ENCODE assay signal across 9 cellular contexts in genomic region chr1:177959793-177960515, GRCh38. TPM values are rescaled to one million over a fixed set of nuclear protein-coding genes. Genes with fewer than 3 reads are reported as not detected.
A peak's percentile ranks its signal among the peaks of the same experiment; 100 is the strongest.
DNase-seq lines count a peak whose midpoint lies in the region; TF ChIP-seq lines count a peak whose summit lies in the region.
"Had no signal": no experiment of that assay in that cellular context is flagged by ENCODE, and none has a peak within 500 bp of the region (broad histone marks: within the 10 kb centered on the region; RNA-seq: fewer than 3 reads in every experiment).

No MANE protein-coding gene starts in this region.

- peak; percentile 89 for TF ChIP-seq RAD21 in neural cell (conservative IDR thresholded peaks at IDR 0.05)

- peak; percentile 70 for DNase-seq in ELR (ENCODE audit: low read depth)
- DNase-seq in NCI-H2227 treated with DMSO at 0.1 percent for 48 hours (lab: John Stamatoyannopoulos, UW): peak; percentile 12
- DNase-seq in cerebellum (ENCODE audit: low spot score): peak; percentile 6
- DNase-seq in ovary: no peak
- no peak for DNase-seq in KG1 (lab: John Stamatoyannopoulos, UW)
- no peak for DNase-seq in CD1c-positive myeloid dendritic cell (ENCODE audit: extremely low spot score)
- no peak for DNase-seq in testis
- DNase-seq: activated CD8-positive, alpha-beta memory T cell treated with anti-CD3 and anti-CD28 coated beads, Interleukin-2, amount 50 U/mL, for 48 hours had no signal

- H3K4me3 ChIP-seq in neural cell (ENCODE audit: low read length) (no peak overlapping the region), ovary (no peak overlapping the region), testis (no peak overlapping the region)

- no peaks in the 10 kb centered on the region for H3K9me3 ChIP-seq in neural cell (ENCODE audit: low read length)
- H3K9me3 ChIP-seq in ovary: no peaks in the 10 kb centered on the region
- H3K9me3 ChIP-seq in testis: no peaks in the 10 kb centered on the region

- intact Hi-C loops in ovary (cut with DNase I): loop anchor here in 1 of 4 donors (10.0 kb wide), 1 partner anchor 325 kb away; no protein-coding TSS in a partner anchor
- intact Hi-C loops in testis (cut with DNase I; ENCODE audit: low total_unique reads): no loop called here

- whole genome bisulfite sequencing in ovary, 3 donors: 59 to 70% (median 60%) methylated on average over 5 of the region's 5 CpGs
- 55 to 57% methylated on average over 5 of the region's 5 CpGs for WGBS in testis, 2 donors

- H2AFZ ChIP-seq in neural cell (ENCODE audit: low read depth, low read length): peak overlapping the region; percentile 9

- H3K9ac ChIP-seq in neural cell (ENCODE audit: low read length): no peak overlapping the region

- H3K27me3 ChIP-seq in neural cell (ENCODE audit: insufficient read depth, low read depth, low read length) (no peaks in the 10 kb centered on the region), ovary (no peaks in the 10 kb centered on the region), testis (no peaks in the 10 kb centered on the region)

- H3K36me3 ChIP-seq in neural cell (ENCODE audit: insufficient read depth, low read length): no peaks in the 10 kb centered on the region
- H3K36me3 ChIP-seq in ovary: no peaks in the 10 kb centered on the region
- no peaks in the 10 kb centered on the region for H3K36me3 ChIP-seq in testis (ENCODE audit: low read depth, missing control alignments)

- no peak overlapping the region for H3K27ac ChIP-seq in neural cell (ENCODE audit: low read length)
- no peak overlapping the region for H3K27ac ChIP-seq in ovary
- no peak overlapping the region for H3K27ac ChIP-seq in testis

- TF ChIP-seq CTCF in neural cell (IDR thresholded peaks at IDR 0.05; ENCODE audit: poor library complexity, severe bottlenecking) (peak; percentile 85), ovary (IDR thresholded peaks at IDR 0.05) (no peak), testis (IDR thresholded peaks at IDR 0.05) (peak in 1 of 3 experiments; percentile 26)

- H3K9me2 ChIP-seq in neural cell (ENCODE audit: insufficient read depth, low read length): no peaks in the 10 kb centered on the region

- no peak overlapping the region for H3K4me2 ChIP-seq in neural cell (ENCODE audit: low read length)

- H3K4me1 ChIP-seq in ovary (ENCODE audit: insufficient read depth): no peaks in the 10 kb centered on the region
- no peaks in the 10 kb centered on the region for H3K4me1 ChIP-seq in testis

- no peak for TF ChIP-seq EP300 in neural cell (conservative IDR thresholded peaks at IDR 0.05; ENCODE audit: poor library complexity, severe bottlenecking)
- no peak for TF ChIP-seq EP300 in ovary (IDR thresholded peaks at IDR 0.05)

- TF ChIP-seq POLR2A in ovary (IDR thresholded peaks at IDR 0.05): no peak
- TF ChIP-seq POLR2A in testis (IDR thresholded peaks at IDR 0.05): no peak

- no peaks in the 10 kb centered on the region for H3K79me2 ChIP-seq in neural cell (replicated peaks; ENCODE audit: insufficient read depth, low read length)

- no peaks in the 10 kb centered on the region for H3F3A ChIP-seq in neural cell (ENCODE audit: insufficient read depth, low read length, poor library complexity, severe bottlenecking)

- H4K20me1 ChIP-seq in neural cell (ENCODE audit: insufficient read depth): no peaks in the 10 kb centered on the region

TF ChIP-seq in neural cell, 6 proteins besides CTCF, POLR2A, EP300 and RAD21:
- TF ChIP-seq EZH2 (IDR thresholded peaks at IDR 0.05; ENCODE audit: borderline replicate concordance, insufficient read depth, low read length, poor library complexity, severe bottlenecking): no peak
- peak; percentile 89 for TF ChIP-seq SMC3 (conservative IDR thresholded peaks at IDR 0.05; ENCODE audit: poor library complexity)
- TF ChIP-seq POLR2AphosphoS5 (IDR thresholded peaks at IDR 0.05): peak; percentile 8

RNA-seq across cellular contexts. Expression of gene SEC16B, which starts 9.9 kb away (rescaled TPM):
- total RNA-seq in cerebellum: 2.4 TPM
- polyA plus RNA-seq in neural cell: 0.78 and 2.1 TPM in 2 replicates
- polyA minus RNA-seq in neural cell: 0.24 and 1.9 TPM in 2 replicates
- total RNA-seq in ovary: 1 to 10 TPM; 1.6 to 5.1 (median 3.0) TPM
- polyA plus RNA-seq in ovary: 1 to 10 TPM; 2.9 to 3.1 TPM
- 1 to 10 TPM; 4.8 to 5.9 TPM for total RNA-seq in testis
- 4.3 TPM for polyA plus RNA-seq in testis (ENCODE audit: insufficient read depth, low read depth, low replicate concordance)

Comparison
In these comparisons a context has a peak if more than half of its experiments do, and no peak if none do; other contexts are left out.
1. DNase-seq: peak in ELR (single experiment), NCI-H2227 treated with DMSO at 0.1 percent for 48 hours (single experiment) and cerebellum (single experiment); none in ovary (0 of 5), KG1 (single experiment), CD1c-positive myeloid dendritic cell (single experiment) and testis (single experiment).